Comparison of ENCODE assay signal across 1 cellular context in genomic region chr10:25011591-25011990, GRCh38.
TF ChIP-seq lines count a peak whose summit lies in the region.
"Not testable (repeated sequence)": the region's sequence is repeated elsewhere in the genome, so short reads cannot be mapped to it uniquely, and the experiment has no call there.

No MANE protein-coding gene starts in this region.

TF ChIP-seq in K562, 482 proteins besides CTCF, POLR2A, EP300 and RAD21 (continued from another document):
- peak; percentile 67 for TF ChIP-seq ATF3 (IDR thresholded peaks at IDR 0.05)
- TF ChIP-seq ATF3 (CRISPR knock-in tag; conservative IDR thresholded peaks at IDR 0.05) = not testable (repeated sequence)
